Comparison of ENCODE assay signal across 19 cellular contexts in genomic region chr3:36942632-36943248, GRCh38.
"Had no signal": no experiment of that assay in that cellular context is flagged by ENCODE, and none has a peak within 500 bp of the region (broad histone marks: within the 10 kb centered on the region; RNA-seq: fewer than 3 reads in every experiment).

No MANE protein-coding gene starts in this region.

- H3K27ac Mint-ChIP-seq: activated naive CD8-positive, alpha-beta T cell treated with anti-CD3 and anti-CD28 coated beads for 36 hours; stimulated activated effector memory CD8-positive, alpha-beta T cell treated with anti-CD3 and anti-CD28 coated beads, Interleukin-12 subunit alpha, Interleukin-12 subunit beta, amount 100 ng/mL, for 72 hours had no signal

- H3K4me1 Mint-ChIP-seq: stimulated activated effector memory CD8-positive, alpha-beta T cell treated with anti-CD3 and anti-CD28 coated beads, Interleukin-12 subunit alpha, Interleukin-12 subunit beta, amount 100 ng/mL, for 72 hours had no signal

- H3K4me1 ChIP-seq: psoas muscle had no signal

- H3K36me3 ChIP-seq: heart right ventricle, lower lobe of right lung, ovary, right lobe of liver, stomach, upper lobe of left lung had no signal

- H3K9me3 Mint-ChIP-seq: stimulated activated effector memory CD8-positive, alpha-beta T cell treated with anti-CD3 and anti-CD28 coated beads, Interleukin-12 subunit alpha, Interleukin-12 subunit beta, amount 100 ng/mL, for 72 hours had no signal

- H3K36me3 Mint-ChIP-seq: stimulated activated effector memory CD8-positive, alpha-beta T cell treated with anti-CD3 and anti-CD28 coated beads, Interleukin-12 subunit alpha, Interleukin-12 subunit beta, amount 100 ng/mL, for 72 hours had no signal

- ATAC-seq: esophagus mucosa; heart right ventricle; lower lobe of right lung; psoas muscle; stimulated activated effector memory CD8-positive, alpha-beta T cell treated with anti-CD3 and anti-CD28 coated beads, Interleukin-12 subunit alpha, Interleukin-12 subunit beta, amount 100 ng/mL, for 72 hours had no signal

- H3K9me3 ChIP-seq: ovary, psoas muscle, right lobe of liver, testis had no signal

- H3K27me3 Mint-ChIP-seq: activated naive CD8-positive, alpha-beta T cell treated with anti-CD3 and anti-CD28 coated beads for 36 hours had no signal

- H3K27me3 ChIP-seq: heart right ventricle, ovary, right lobe of liver, stomach, testis, upper lobe of left lung had no signal

- DNase-seq: activated CD4-positive, alpha-beta T cell treated with anti-CD3 and anti-CD28 coated beads, Interleukin-2, amount 50 U/mL, for 4 hours; activated CD4-positive, CD25-positive, alpha-beta regulatory T cell treated with anti-CD3 and anti-CD28 coated beads, Interleukin-2, amount 50 U/mL, for 72 hours; activated naive CD4-positive, alpha-beta T cell; activated naive CD8-positive, alpha-beta T cell treated with anti-CD3 and anti-CD28 coated beads for 36 hours; activated T-cell treated with anti-CD3 and anti-CD28 coated beads for 4 hours; amygdala; central memory CD4-positive, alpha-beta T cell; heart right ventricle; lower lobe of right lung; ovary; psoas muscle; stimulated activated CD4-positive, alpha-beta T cell treated with anti-CD3 and anti-CD28 coated beads, Interleukin-4, amount 100 ng/mL, for 24 hours; stomach; T-helper 2 cell; testis; upper lobe of left lung had no signal

- H3K27ac ChIP-seq: ovary, psoas muscle, testis had no signal
